ENCODE assay signal across 9 cellular contexts in the genomic region with DNA sequence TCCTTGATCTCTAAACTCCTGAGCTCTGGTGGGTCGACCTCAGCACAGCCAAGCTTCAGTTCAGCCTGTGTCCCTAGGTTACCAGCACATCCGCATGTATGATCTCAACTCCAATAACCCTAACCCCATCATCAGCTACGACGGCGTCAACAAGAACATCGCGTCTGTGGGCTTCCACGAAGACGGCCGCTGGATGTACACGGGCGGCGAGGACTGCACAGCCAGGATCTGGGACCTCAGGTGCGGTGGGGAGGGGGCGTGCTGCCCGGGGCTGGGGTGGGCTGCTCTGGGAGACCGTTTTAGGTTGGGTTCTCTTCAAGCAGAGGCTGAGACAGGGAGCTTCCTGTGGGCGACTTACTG. TPM values are rescaled to one million over a fixed set of nuclear protein-coding genes. Genes with fewer than 3 reads are reported as not detected.
DNase-seq lines count a peak whose midpoint lies in the region; FAIRE-seq and TF ChIP-seq lines count a peak whose summit lies in the region.
"Had no signal": no experiment of that assay in that cellular context is flagged by ENCODE, and none has a peak within 500 bp of the region (broad histone marks: within the 10 kb centered on the region; RNA-seq: fewer than 3 reads in every experiment).

No MANE protein-coding gene starts in this region.

- peaks cover 9% of the 10 kb centered on the region for H3K4me1 Mint-ChIP-seq in mesothelial cell of epicardium

- no peaks in the 10 kb centered on the region for H3K4me1 ChIP-seq in HEK293 (ENCODE audit: control insufficient read depth, insufficient read depth, low read length)

- in situ Hi-C loops in brain microvascular endothelial cell (cut with HindIII; ENCODE audit: low pct_ligation_motif_present, low sequenced_read_pairs) = no loop called here

- CTCF ChIA-PET in HEK293 (lab: Yijun Ruan, JAX) = no interaction called here

- peaks cover 2% of the 10 kb centered on the region for H3K27me3 Mint-ChIP-seq in mesothelial cell of epicardium (ENCODE audit: low read depth)

- no peaks in the 10 kb centered on the region for H3K27me3 ChIP-seq in brain microvascular endothelial cell (replicated peaks)

- H3K27ac Mint-ChIP-seq in mesothelial cell of epicardium = peak overlapping the region; percentile 30

- FAIRE-seq in D721Med (lab: Jason Lieb, UNC) = no peak
- FAIRE-seq: endometrium had no signal

- H3K9me3 Mint-ChIP-seq in mesothelial cell of epicardium = no peaks in the 10 kb centered on the region

- no peaks in the 10 kb centered on the region for H3K9me3 ChIP-seq in HEK293 (ENCODE audit: control insufficient read depth, insufficient read depth, low read depth, low read length)

- H3K36me3 Mint-ChIP-seq in mesothelial cell of epicardium = peaks cover 6% of the 10 kb centered on the region

- POLR2A ChIA-PET in HEK293 (lab: Yijun Ruan, JAX) = interaction anchor here (0.6 to 4.3 kb wide), 7 partner anchors 8 to 134 kb away, joined by 3 to 22 read pairs (median 5); a partner anchor contains a TSS

- H3K27ac ChIP-seq in 22Rv1 (peak overlapping the region; percentile 85), HEK293 (ENCODE audit: extremely low read depth, low read depth, low read length) (peak overlapping the region; percentile 90), brain microvascular endothelial cell (no peak overlapping the region)

- H3K36me3 ChIP-seq in HEK293 (ENCODE audit: control insufficient read depth in 2 of 2, insufficient read depth in 1 of 2, low read length in 2 of 2) (peaks cover 0 to 35% of the 10 kb centered on the region in 2 experiments; a peak in 1 of 3 replicates), brain microvascular endothelial cell (replicated peaks) (peaks cover 22% of the 10 kb centered on the region)

- H3K4me3 Mint-ChIP-seq in mesothelial cell of epicardium = peak overlapping the region; percentile 79

- DNase-seq in brain microvascular endothelial cell (no peak), mesothelial cell of epicardium (ENCODE audit: low spot score in 2 of 2, unreplicated experiment in 2 of 2) (no peak), D721Med (ENCODE audit: insufficient read length, low spot score) (no peak), DMS114 treated with DMSO at 0.1 percent for 48 hours (lab: John Stamatoyannopoulos, UW; ENCODE audit: unreplicated experiment) (no peak), ecto neural progenitor cell (ENCODE audit: low spot score) (no peak), midbrain (lab: John Stamatoyannopoulos, UW) (no peak)

- H3K4me3 ChIP-seq in HEK293 (ENCODE audit: low read depth, low read length) (peak overlapping the region; percentile 96), brain microvascular endothelial cell (ENCODE audit: low read depth, low read length) (peak overlapping the region; percentile 97)

- TF ChIP-seq CTCF in 22Rv1 (IDR thresholded peaks at IDR 0.05) (no peak), HEK293 (tag by site-specific recombination; IDR thresholded peaks at IDR 0.05) (no peak), brain microvascular endothelial cell (IDR thresholded peaks at IDR 0.05; ENCODE audit: low read depth, low read length, missing control alignments) (no peak), mesothelial cell of epicardium (IDR thresholded peaks at IDR 0.05; ENCODE audit: unreplicated experiment) (no peak), D721Med (IDR thresholded peaks at IDR 0.05; ENCODE audit: insufficient read depth, missing control alignments) (no peak)

TF ChIP-seq in HEK293, 187 proteins besides CTCF, POLR2A, EP300 and RAD21:
- TF ChIP-seq, protein P1, sequence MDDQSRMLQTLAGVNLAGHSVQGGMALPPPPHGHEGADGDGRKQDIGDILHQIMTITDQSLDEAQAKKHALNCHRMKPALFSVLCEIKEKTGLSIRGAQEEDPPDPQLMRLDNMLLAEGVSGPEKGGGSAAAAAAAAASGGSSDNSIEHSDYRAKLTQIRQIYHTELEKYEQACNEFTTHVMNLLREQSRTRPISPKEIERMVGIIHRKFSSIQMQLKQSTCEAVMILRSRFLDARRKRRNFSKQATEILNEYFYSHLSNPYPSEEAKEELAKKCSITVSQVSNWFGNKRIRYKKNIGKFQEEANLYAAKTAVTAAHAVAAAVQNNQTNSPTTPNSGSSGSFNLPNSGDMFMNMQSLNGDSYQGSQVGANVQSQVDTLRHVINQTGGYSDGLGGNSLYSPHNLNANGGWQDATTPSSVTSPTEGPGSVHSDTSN (CRISPR knock-in tag; IDR thresholded peaks at IDR 0.05) = 0 out of 2 replicates have a peak, but pooled peaks have one; percentile 46
- TF ChIP-seq ZNF302 (tag by site-specific recombination; IDR thresholded peaks at IDR 0.05; ENCODE audit: low read depth) = no peak

RNA-seq across cellular contexts. Expression of a gene that starts 1.1 kb away (rescaled TPM):
- total RNA-seq in mesothelial cell of epicardium = 45.9 to 49.0 TPM (median 47.2 TPM) in 3 replicates

RNA-seq across cellular contexts. Expression of a gene that starts 4.3 kb away (rescaled TPM):
- 11.9 to 14.4 TPM (median 13.0 TPM) in 3 replicates for total RNA-seq in mesothelial cell of epicardium

RNA-seq across cellular contexts. Expression of a gene that starts 8.2 kb away (rescaled TPM):
- 15.2 to 17.9 TPM (median 16.8 TPM) in 3 replicates for total RNA-seq in mesothelial cell of epicardium

RNA-seq across cellular contexts. Expression of a gene that starts 10.0 kb away (rescaled TPM):
- 8.9 to 9.8 TPM (median 9.8 TPM) in 3 replicates for total RNA-seq in mesothelial cell of epicardium

RNA-seq across cellular contexts. Expression of a gene that starts 17.0 kb away (rescaled TPM):
- total RNA-seq in mesothelial cell of epicardium = 29.3 to 36.3 TPM (median 33.0 TPM) in 3 replicates
